ENCODE assay signal across 10 cellular contexts in genomic region chrX:132737743-132738142, GRCh38.
DNase-seq lines count a peak whose midpoint lies in the region; ATAC-seq, FAIRE-seq and TF ChIP-seq lines count a peak whose summit lies in the region.
"Had no signal": no experiment of that assay in that cellular context is flagged by ENCODE, and none has a peak within 500 bp of the region (broad histone marks: within the 10 kb centered on the region; RNA-seq: fewer than 3 reads in every experiment).

No MANE protein-coding gene starts in this region.

- no peak for TF ChIP-seq RAD21 in HepG2 (CRISPR knock-in tag; IDR thresholded peaks at IDR 0.05)

- no peak for DNase-seq in right lobe of liver
- DNase-seq in HepG2 (ENCODE audit: low spot score), result no peak
- DNase-seq in activated T-cell treated with anti-CD3 and anti-CD28 coated beads, Interleukin-2, amount 50 U/mL, for 24 hours, result peak; percentile 58
- peak; percentile 29 for DNase-seq in lung (ENCODE audit: low spot score)
- no peak for DNase-seq in SIG-M5 treated with dmso at 0.1 percent for 504 hours (lab: John Stamatoyannopoulos, UW; ENCODE audit: unreplicated experiment)
- DNase-seq in mesothelial cell of epicardium (ENCODE audit: low spot score in 2 of 2, unreplicated experiment in 2 of 2), result no peak
- DNase-seq: testis had no signal

- WGBS in right lobe of liver (ENCODE audit: insufficient coverage, low coverage, low lambda C conversion rate, missing lambda C conversion rate), result 60% methylated on average over 1 of the region's 5 CpGs
- no CpG with 5 or more reads among the region's 5 CpGs for WGBS in HepG2 (ENCODE audit: low lambda C conversion rate)
- WGBS in lung, 2 donors, result 28 to 38% methylated on average over 4 to 5 of the region's 5 CpGs

- TF ChIP-seq EP300 in HepG2 (IDR thresholded peaks at IDR 0.05; ENCODE audit: low read depth in 2 of 2, low read length in 2 of 2) (no peak), HepG2 (CRISPR knock-in tag; IDR thresholded peaks at IDR 0.05; ENCODE audit: borderline replicate concordance) (no peak)

- BruUV-seq in HepG2 (replicated peaks; lab: Mats Ljungman, UMichigan), result no TSS peak

- no peak overlapping the region for H3K4me3 Mint-ChIP-seq in activated T-cell treated with anti-CD3 and anti-CD28 coated beads, Interleukin-2, amount 50 U/mL, for 24 hours
- no peak overlapping the region for H3K4me3 Mint-ChIP-seq in mesothelial cell of epicardium
- H3K4me3 Mint-ChIP-seq: nephron had no signal

- H3K79me2 ChIP-seq in HepG2 (ENCODE audit: insufficient read depth, low read length), result no peaks in the 10 kb centered on the region

- H3K9me3 ChIP-seq in right lobe of liver, result no peaks in the 10 kb centered on the region
- H3K9me3 ChIP-seq in HepG2 (ENCODE audit: low read length), result no peaks in the 10 kb centered on the region
- no peaks in the 10 kb centered on the region for H3K9me3 ChIP-seq in lung (ENCODE audit: control insufficient read depth in 2 of 2, insufficient read depth in 1 of 2, low read length in 1 of 2)
- H3K9me3 ChIP-seq: testis had no signal

- no peak overlapping the region for H3K27ac ChIP-seq in right lobe of liver
- H3K27ac ChIP-seq in HepG2 (ENCODE audit: extremely low read length, insufficient read depth, low read length), result no peak overlapping the region
- no peak overlapping the region for H3K27ac ChIP-seq in lung (ENCODE audit: low read depth in 1 of 2, low read length in 1 of 2)
- H3K27ac ChIP-seq: testis had no signal

- H3K4me1 ChIP-seq in right lobe of liver (no peaks in the 10 kb centered on the region), HepG2 (ENCODE audit: insufficient read depth, low read length) (no peaks in the 10 kb centered on the region), lung (ENCODE audit: control insufficient read depth in 2 of 2, insufficient read depth in 2 of 2, low read length in 2 of 2) (peaks cover 0 to 1% of the 10 kb centered on the region in 2 donors)
- H3K4me1 ChIP-seq: testis had no signal

- H3K27me3 ChIP-seq in right lobe of liver (peaks cover 2 to 4% of the 10 kb centered on the region in 2 donors), HepG2 (ENCODE audit: control insufficient read depth in 1 of 2, insufficient read depth in 2 of 2, low read length in 2 of 2) (no peaks in the 10 kb centered on the region), lung (ENCODE audit: control insufficient read depth, insufficient read depth) (no peaks in the 10 kb centered on the region)
- H3K27me3 ChIP-seq: testis had no signal

- CTCF ChIA-PET in HepG2 (lab: Yijun Ruan, JAX; ENCODE audit: low intra/inter-chr PET ratio, low total read pairs), result no interaction called here

- H3K4me1 Mint-ChIP-seq in activated T-cell treated with anti-CD3 and anti-CD28 coated beads, Interleukin-2, amount 50 U/mL, for 24 hours (ENCODE audit: low read depth), result peaks cover 31% of the 10 kb centered on the region
- peaks cover 43% of the 10 kb centered on the region for H3K4me1 Mint-ChIP-seq in mesothelial cell of epicardium

- intact Hi-C loops in right lobe of liver (cut with DNase I) (no loop called here), HepG2 (cut with micrococcal nuclease; ENCODE audit: unreplicated experiment) (no loop called here)

- in situ Hi-C loops in HepG2 (cut with HindIII; ENCODE audit: extremely low pct_ligation_motif_present, low pct_unique_long_range_greater_than_20kb), result loop anchor here (25.0 kb wide), 1 partner anchor 450 kb away; no protein-coding TSS in a partner anchor

- no peak overlapping the region for H3K9ac ChIP-seq in HepG2 (ENCODE audit: insufficient read depth, low read depth, low read length)

- POLR2A ChIA-PET in HepG2 (lab: Yijun Ruan, JAX), result no interaction called here

- no peak overlapping the region for H3K4me2 ChIP-seq in HepG2 (ENCODE audit: low read depth, low read length)

- ATAC-seq in right lobe of liver (peak in 3 of 4 donors; percentile 15 to 39 (median 38)), HepG2 (no peak), lung (ENCODE audit: insufficient read depth, low FRiP score) (no peak), HG03025 (IDR thresholded peaks at IDR 0.05; ENCODE audit: low FRiP score, unreplicated experiment) (no peak), GM21825 (IDR thresholded peaks at IDR 0.05; ENCODE audit: unreplicated experiment) (no peak)

- TF ChIP-seq CTCF in right lobe of liver (IDR thresholded peaks at IDR 0.05), result no peak
- TF ChIP-seq CTCF in HepG2 (CRISPR knock-in tag; IDR thresholded peaks at IDR 0.05), result no peak
- TF ChIP-seq CTCF in lung (IDR thresholded peaks at IDR 0.05; ENCODE audit: control extremely low read depth, extremely low read depth), result no peak
- TF ChIP-seq CTCF in mesothelial cell of epicardium (IDR thresholded peaks at IDR 0.05; ENCODE audit: unreplicated experiment), result no peak

- no peak overlapping the region for H2AFZ ChIP-seq in HepG2 (ENCODE audit: low read length)

- H3K27me3 Mint-ChIP-seq in activated T-cell treated with anti-CD3 and anti-CD28 coated beads, Interleukin-2, amount 50 U/mL, for 24 hours, result peaks cover 54% of the 10 kb centered on the region
- H3K27me3 Mint-ChIP-seq in mesothelial cell of epicardium (ENCODE audit: low read depth), result no peaks in the 10 kb centered on the region

- H3K36me3 ChIP-seq in right lobe of liver (no peaks in the 10 kb centered on the region), HepG2 (replicated peaks in 1 of 2; ENCODE audit: control insufficient read depth in 1 of 2, insufficient read depth in 2 of 2, low read length in 2 of 2) (no peaks in the 10 kb centered on the region), lung (ENCODE audit: control insufficient read depth in 2 of 2, insufficient read depth in 2 of 2, low read length in 2 of 2) (no peaks in the 10 kb centered on the region)

- no peak for FAIRE-seq in HepG2 (lab: Jason Lieb, UNC)

- H4K20me1 ChIP-seq in HepG2 (ENCODE audit: insufficient read depth, low read length), result no peaks in the 10 kb centered on the region

- H3K9me3 Mint-ChIP-seq in activated T-cell treated with anti-CD3 and anti-CD28 coated beads, Interleukin-2, amount 50 U/mL, for 24 hours, result no peaks in the 10 kb centered on the region
- H3K9me3 Mint-ChIP-seq in mesothelial cell of epicardium, result no peaks in the 10 kb centered on the region
- H3K9me3 Mint-ChIP-seq: nephron had no signal

- H3K27ac Mint-ChIP-seq in activated T-cell treated with anti-CD3 and anti-CD28 coated beads, Interleukin-2, amount 50 U/mL, for 24 hours, result peak overlapping the region; percentile 24
- no peak overlapping the region for H3K27ac Mint-ChIP-seq in mesothelial cell of epicardium
- H3K27ac Mint-ChIP-seq: nephron had no signal

- TF ChIP-seq POLR2A in right lobe of liver (IDR thresholded peaks at IDR 0.05), result no peak
- no peak for TF ChIP-seq POLR2A in HepG2 (IDR thresholded peaks at IDR 0.05; ENCODE audit: insufficient read depth in 1 of 2, low read depth in 2 of 2, low read length in 2 of 2)

- H3K36me3 Mint-ChIP-seq in activated T-cell treated with anti-CD3 and anti-CD28 coated beads, Interleukin-2, amount 50 U/mL, for 24 hours (ENCODE audit: low read depth), result no peaks in the 10 kb centered on the region
- no peaks in the 10 kb centered on the region for H3K36me3 Mint-ChIP-seq in mesothelial cell of epicardium

- H3K4me3 ChIP-seq in right lobe of liver (no peak overlapping the region), HepG2 (replicated peaks in 1 of 3; ENCODE audit: insufficient read depth in 1 of 3, low read depth in 2 of 3, low read length in 3 of 3) (no peak overlapping the region), lung (no peak overlapping the region)
- H3K4me3 ChIP-seq: testis had no signal

TF ChIP-seq in HepG2, 621 proteins besides CTCF, POLR2A, EP300 and RAD21:
- no peak for TF ChIP-seq RAD51 (IDR thresholded peaks at IDR 0.05; ENCODE audit: borderline replicate concordance)

Comparison
In these comparisons a context has a peak if more than half of its experiments do, and no peak if none do; other contexts are left out.
1. ATAC-seq: peak in right lobe of liver (3 of 4); none in HepG2 (single experiment), lung (single experiment), HG03025 (single experiment) and GM21825 (single experiment).
2. DNase-seq: peak in activated T-cell treated with anti-CD3 and anti-CD28 coated beads, Interleukin-2, amount 50 U/mL, for 24 hours (single experiment) and lung (single experiment); none in right lobe of liver (0 of 3), HepG2 (single experiment), SIG-M5 treated with dmso at 0.1 percent for 504 hours (single experiment) and mesothelial cell of epicardium (0 of 2).